In the genomic region with DNA sequence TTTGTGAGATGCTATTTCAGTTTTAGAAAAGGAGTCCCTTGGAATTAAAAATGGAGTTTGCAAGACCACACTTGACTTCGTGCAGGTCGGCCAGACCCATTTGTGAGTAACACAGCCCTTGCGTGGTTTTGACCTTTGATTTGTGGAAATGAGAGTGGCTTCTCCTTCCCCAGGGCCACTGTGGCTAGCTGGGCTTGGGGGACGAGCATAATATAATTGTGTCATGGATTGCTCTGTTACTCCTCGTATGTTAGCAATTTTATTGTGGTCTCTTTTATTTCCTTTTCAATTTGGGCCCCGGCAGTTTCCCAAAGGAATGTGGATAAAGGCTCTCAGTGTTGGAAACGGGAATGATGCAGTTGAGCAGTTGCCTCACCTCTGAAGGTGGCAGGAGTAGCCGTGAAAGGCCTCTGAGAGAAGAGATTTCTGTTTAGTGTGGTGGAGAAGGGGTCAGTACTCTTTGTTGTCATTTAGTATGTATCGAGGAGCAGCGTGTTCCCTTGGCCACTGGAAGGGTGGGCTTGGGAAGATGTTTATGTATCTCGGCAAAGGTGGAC, we compare ENCODE assay signal across 10 cellular contexts.
DNase-seq lines count a peak whose midpoint lies in the region; ATAC-seq and TF ChIP-seq lines count a peak whose summit lies in the region.
"Had no signal": no experiment of that assay in that cellular context is flagged by ENCODE, and none has a peak within 500 bp of the region (broad histone marks: within the 10 kb centered on the region; RNA-seq: fewer than 3 reads in every experiment).

No MANE protein-coding gene starts in this region.

- no peaks in the 10 kb centered on the region for H3K4me1 Mint-ChIP-seq in activated CD8-positive, alpha-beta T cell treated with anti-CD3 and anti-CD28 coated beads, Interleukin-2, amount 10 ng/mL, durations not matched to agents 7 days and 5 days (ENCODE audit: low read depth)
- H3K4me1 Mint-ChIP-seq: activated naive CD8-positive, alpha-beta T cell treated with anti-CD3 and anti-CD28 coated beads, Interleukin-2, amount 10 ng/mL, durations not matched to agents 7 days and 5 days had no signal

- DNase-seq in AG04450 (ENCODE audit: low read depth, low spot score) (no peak), astrocyte of the hippocampus (ENCODE audit: low read depth, low spot score) (peak; percentile 45), right atrium auricular region (ENCODE audit: low spot score) (no peak), psoas muscle (no peak), D341Med (ENCODE audit: low spot score) (no peak), NOMO-1 treated with dmso at 0.1 percent for 144 hours (lab: John Stamatoyannopoulos, UW; ENCODE audit: unreplicated experiment) (no peak), SIG-M5 (lab: John Stamatoyannopoulos, UW) (no peak)
- DNase-seq in activated CD8-positive, alpha-beta T cell treated with anti-CD3 and anti-CD28 coated beads, Interleukin-2, amount 10 ng/mL, durations not matched to agents 7 days and 5 days = no peak
- DNase-seq: activated naive CD8-positive, alpha-beta T cell treated with anti-CD3 and anti-CD28 coated beads, Interleukin-2, amount 10 ng/mL, durations not matched to agents 7 days and 5 days; PC-9 had no signal

- H3K27me3 Mint-ChIP-seq in activated CD8-positive, alpha-beta T cell treated with anti-CD3 and anti-CD28 coated beads, Interleukin-2, amount 10 ng/mL, durations not matched to agents 7 days and 5 days (ENCODE audit: low read depth) = no peaks in the 10 kb centered on the region
- H3K27me3 Mint-ChIP-seq: activated naive CD8-positive, alpha-beta T cell treated with anti-CD3 and anti-CD28 coated beads, Interleukin-2, amount 10 ng/mL, durations not matched to agents 7 days and 5 days had no signal

- H3K4me1 ChIP-seq in right atrium auricular region = peaks cover 0 to 62% of the 10 kb centered on the region in 2 donors
- peaks cover 54% of the 10 kb centered on the region for H3K4me1 ChIP-seq in psoas muscle

- H3K27ac ChIP-seq in AG04450 (ENCODE audit: low read depth, low read length) (peak overlapping the region; percentile 11), right atrium auricular region (peak overlapping the region; percentile 85 to 88), psoas muscle (peak overlapping the region; percentile 89)
- H3K27ac ChIP-seq: PC-9 had no signal

- H3K27ac Mint-ChIP-seq in activated CD8-positive, alpha-beta T cell treated with anti-CD3 and anti-CD28 coated beads, Interleukin-2, amount 10 ng/mL, durations not matched to agents 7 days and 5 days = no peak overlapping the region
- H3K27ac Mint-ChIP-seq: activated naive CD8-positive, alpha-beta T cell treated with anti-CD3 and anti-CD28 coated beads, Interleukin-2, amount 10 ng/mL, durations not matched to agents 7 days and 5 days had no signal

- no peak for TF ChIP-seq CTCF in AG04450 (IDR thresholded peaks at IDR 0.05; ENCODE audit: low read depth, low read length)
- no peak for TF ChIP-seq CTCF in right atrium auricular region (IDR thresholded peaks at IDR 0.05)
- TF ChIP-seq CTCF in psoas muscle (IDR thresholded peaks at IDR 0.05) = no peak

- intact Hi-C loops in psoas muscle (cut with DNase I) = loop anchor here in 1 of 2 donors (5.0 kb wide), 1 partner anchor 46 kb away; no protein-coding TSS in a partner anchor

- POLR2A ChIA-PET in AG04450 (lab: Yijun Ruan, JAX) = no interaction called here
- POLR2A ChIA-PET in activated CD8-positive, alpha-beta T cell treated with anti-CD3 and anti-CD28 coated beads, Interleukin-2, amount 10 ng/mL, durations not matched to agents 7 days and 5 days (lab: Charles Lee) = no interaction called here

- WGBS in psoas muscle, 3 donors = 28 to 59% (median 32%) methylated on average over 11 of the region's 11 CpGs

- peak; percentile 26 to 46 (median 36) for ATAC-seq in psoas muscle
- no peak for ATAC-seq in activated CD8-positive, alpha-beta T cell treated with anti-CD3 and anti-CD28 coated beads, Interleukin-2, amount 10 ng/mL, durations not matched to agents 7 days and 5 days

- CTCF ChIA-PET in AG04450 (lab: Charles Lee) = no interaction called here
- CTCF ChIA-PET in activated CD8-positive, alpha-beta T cell treated with anti-CD3 and anti-CD28 coated beads, Interleukin-2, amount 10 ng/mL, durations not matched to agents 7 days and 5 days (lab: Charles Lee) = no interaction called here

- H3K27me3 ChIP-seq in AG04450 (ENCODE audit: control insufficient read depth, insufficient read depth, low read length) = no peaks in the 10 kb centered on the region
- no peaks in the 10 kb centered on the region for H3K27me3 ChIP-seq in right atrium auricular region
- no peaks in the 10 kb centered on the region for H3K27me3 ChIP-seq in psoas muscle (ENCODE audit: insufficient read depth in 3 of 3, low read length in 2 of 3)

- no peaks in the 10 kb centered on the region for H3K9me3 ChIP-seq in AG04450 (ENCODE audit: control insufficient read depth, insufficient read depth, low read length)
- no peaks in the 10 kb centered on the region for H3K9me3 ChIP-seq in right atrium auricular region
- H3K9me3 ChIP-seq in psoas muscle = no peaks in the 10 kb centered on the region

- H3K36me3 ChIP-seq in right atrium auricular region (no peaks in the 10 kb centered on the region), psoas muscle (ENCODE audit: insufficient read depth in 1 of 2, low read depth in 1 of 2) (no peaks in the 10 kb centered on the region)

- H3K4me3 ChIP-seq in AG04450 (ENCODE audit: low read depth, low read length) = no peak overlapping the region
- peak overlapping the region in 1 of 2 donors; percentile 29 for H3K4me3 ChIP-seq in right atrium auricular region
- peak overlapping the region; percentile 45 for H3K4me3 ChIP-seq in psoas muscle
- H3K4me3 ChIP-seq: PC-9 had no signal

- H3K36me3 Mint-ChIP-seq in activated CD8-positive, alpha-beta T cell treated with anti-CD3 and anti-CD28 coated beads, Interleukin-2, amount 10 ng/mL, durations not matched to agents 7 days and 5 days (ENCODE audit: low read depth) = no peaks in the 10 kb centered on the region
- H3K36me3 Mint-ChIP-seq: activated naive CD8-positive, alpha-beta T cell treated with anti-CD3 and anti-CD28 coated beads, Interleukin-2, amount 10 ng/mL, durations not matched to agents 7 days and 5 days had no signal

- H3K9me3 Mint-ChIP-seq in activated CD8-positive, alpha-beta T cell treated with anti-CD3 and anti-CD28 coated beads, Interleukin-2, amount 10 ng/mL, durations not matched to agents 7 days and 5 days (ENCODE audit: insufficient read depth) = no peaks in the 10 kb centered on the region
- H3K9me3 Mint-ChIP-seq: activated naive CD8-positive, alpha-beta T cell treated with anti-CD3 and anti-CD28 coated beads, Interleukin-2, amount 10 ng/mL, durations not matched to agents 7 days and 5 days had no signal

- H3K4me3 Mint-ChIP-seq in activated CD8-positive, alpha-beta T cell treated with anti-CD3 and anti-CD28 coated beads, Interleukin-2, amount 10 ng/mL, durations not matched to agents 7 days and 5 days = no peak overlapping the region
- H3K4me3 Mint-ChIP-seq: activated naive CD8-positive, alpha-beta T cell treated with anti-CD3 and anti-CD28 coated beads, Interleukin-2, amount 10 ng/mL, durations not matched to agents 7 days and 5 days had no signal

Comparison
In these comparisons a context has a peak if more than half of its experiments do, and no peak if none do; other contexts are left out.
1. H3K27ac ChIP-seq: peak in every context shown above with its lines; median percentile 89 in psoas muscle; 86 in right atrium auricular region; 11 in AG04450.